In the genomic region with DNA sequence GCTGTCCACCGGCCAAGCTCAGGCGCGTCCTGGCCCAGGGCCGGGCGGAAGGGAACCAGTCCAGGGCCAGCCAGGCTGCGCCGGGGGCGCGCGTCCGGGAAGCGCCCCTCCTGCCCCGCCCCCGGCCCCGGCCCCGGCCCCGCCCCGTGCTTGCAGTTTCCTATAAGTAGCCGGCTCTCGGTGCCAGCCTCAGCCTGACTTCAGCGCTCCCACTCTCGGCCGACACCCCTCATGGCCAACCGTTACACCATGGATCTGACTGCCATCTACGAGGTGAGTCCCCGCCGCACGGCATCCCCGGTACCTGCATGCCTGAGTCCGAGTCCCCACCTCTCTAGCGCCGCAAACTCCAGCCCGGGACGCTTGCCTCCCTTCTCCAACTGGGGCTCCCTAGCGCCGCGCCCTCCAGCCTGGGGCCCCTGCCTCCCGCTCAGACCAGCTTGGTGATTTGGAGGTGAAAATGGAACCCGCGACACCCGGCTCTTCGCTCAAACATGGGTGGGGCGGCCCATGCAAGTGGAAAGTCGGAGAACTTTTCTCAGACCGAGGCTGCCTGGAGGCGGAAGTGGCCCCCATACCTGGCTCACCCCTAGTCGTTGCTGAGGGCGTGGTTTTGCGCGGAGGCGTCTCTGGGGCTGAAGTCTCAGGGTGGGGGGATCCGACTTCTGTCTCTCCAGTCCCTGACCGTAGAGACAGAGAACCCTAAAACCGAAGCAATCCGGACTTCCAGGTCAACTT, we compare ENCODE assay signal across 8 cellular contexts. TPM values are rescaled to one million over a fixed set of nuclear protein-coding genes. Genes with fewer than 3 reads are reported as not detected.
DNase-seq lines count a peak whose midpoint lies in the region; ATAC-seq and TF ChIP-seq lines count a peak whose summit lies in the region.

A gene with protein sequence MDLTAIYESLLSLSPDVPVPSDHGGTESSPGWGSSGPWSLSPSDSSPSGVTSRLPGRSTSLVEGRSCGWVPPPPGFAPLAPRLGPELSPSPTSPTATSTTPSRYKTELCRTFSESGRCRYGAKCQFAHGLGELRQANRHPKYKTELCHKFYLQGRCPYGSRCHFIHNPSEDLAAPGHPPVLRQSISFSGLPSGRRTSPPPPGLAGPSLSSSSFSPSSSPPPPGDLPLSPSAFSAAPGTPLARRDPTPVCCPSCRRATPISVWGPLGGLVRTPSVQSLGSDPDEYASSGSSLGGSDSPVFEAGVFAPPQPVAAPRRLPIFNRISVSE (plus strand): TSS at position 192 of the 738 bp plus-strand sequence. CDS start 58 bp downstream, at position 250.

- H3T11ph ChIP-seq in H9 (ENCODE audit: low read length) = no peak within 1 kb of the TSS

- H3K4me1 Mint-ChIP-seq in H9 = peaks cover 42 to 56% of the 10 kb centered on the region in 2 experiments
- peaks cover 61% of the 10 kb centered on the region for H3K4me1 Mint-ChIP-seq in dendritic cell treated with granulocyte-macrophage colony-stimulating factor and Interleukin-4, amounts not matched to agents 40 ng/mL and 50 ng/mL, for 4 days (ENCODE audit: low read depth)

- H3K79me1 ChIP-seq in H9 (ENCODE audit: insufficient read depth, low read depth, low read length, poor library complexity, severe bottlenecking) = no peaks in the 10 kb centered on the region

- H3K23ac ChIP-seq in H9 (ENCODE audit: insufficient read length, low read depth, low read length) = no peak within 1 kb of the TSS

- H3K36me3 ChIP-seq in right lobe of liver = peaks cover 0 to 11% (median 7%) of the 10 kb centered on the region in 4 donors

- H3K4me1 ChIP-seq in H9 (ENCODE audit: insufficient read depth, low read length) = peaks cover 8% of the 10 kb centered on the region; the same call in 1 of the 2 replicates
- H3K4me1 ChIP-seq in right lobe of liver = peaks cover 0 to 23% (median 11%) of the 10 kb centered on the region in 4 donors

- no peaks in the 10 kb centered on the region for H3K9me3 Mint-ChIP-seq in H9
- no peaks in the 10 kb centered on the region for H3K9me3 Mint-ChIP-seq in dendritic cell treated with granulocyte-macrophage colony-stimulating factor and Interleukin-4, amounts not matched to agents 40 ng/mL and 50 ng/mL, for 4 days

- H3K4ac ChIP-seq in H9 (ENCODE audit: low read depth, low read length) = no peak within 1 kb of the TSS

- no peak within 1 kb of the TSS for H2AFZ ChIP-seq in H9 (ENCODE audit: low read length)

- H3K23me2 ChIP-seq in H9 (ENCODE audit: insufficient read length, low read depth, low read length, poor library complexity, severe bottlenecking) = peaks cover 27% of the 10 kb centered on the region

- no peak within 1 kb of the TSS for H2BK120ac ChIP-seq in H9 (ENCODE audit: low read depth, low read length, poor library complexity, severe bottlenecking)

- H3K14ac ChIP-seq in H9 (ENCODE audit: insufficient read depth, low read length) = peak within 1 kb of the TSS; percentile 89

- H3K4me3 Mint-ChIP-seq in H9 = peak within 1 kb of the TSS; percentile 83 to 92
- peak within 1 kb of the TSS; percentile 99 for H3K4me3 Mint-ChIP-seq in dendritic cell treated with granulocyte-macrophage colony-stimulating factor and Interleukin-4, amounts not matched to agents 40 ng/mL and 50 ng/mL, for 4 days

- H3K9ac ChIP-seq in H9 (ENCODE audit: extremely low read depth, insufficient read length, low read length) = peak within 1 kb of the TSS; percentile 83

- peak within 1 kb of the TSS; percentile 67 to 98 (median 87); a peak in 6 of 7 replicates for H3K27ac Mint-ChIP-seq in H9
- peak within 1 kb of the TSS; percentile 98 for H3K27ac Mint-ChIP-seq in dendritic cell treated with granulocyte-macrophage colony-stimulating factor and Interleukin-4, amounts not matched to agents 40 ng/mL and 50 ng/mL, for 4 days

- peak; percentile 99 for TF ChIP-seq POLR2A in right lobe of liver (IDR thresholded peaks at IDR 0.05)

- TF ChIP-seq CTCF in H9 (conservative IDR thresholded peaks at IDR 0.05) (no peak), right lobe of liver (IDR thresholded peaks at IDR 0.05) (no peak)

- H4K5ac ChIP-seq in H9 (ENCODE audit: insufficient read length, low read depth, low read length) = no peak within 1 kb of the TSS

- H3K4me2 ChIP-seq in H9 (ENCODE audit: insufficient read depth, insufficient read length, low read length) = peak within 1 kb of the TSS; percentile 74

- no peak within 1 kb of the TSS for H2AK5ac ChIP-seq in H9 (ENCODE audit: insufficient read length, low read length)

- no peak within 1 kb of the TSS for H3K56ac ChIP-seq in H9 (ENCODE audit: insufficient read length, low read depth, low read length)

- intact Hi-C loops in dendritic cell treated with granulocyte-macrophage colony-stimulating factor and Interleukin-4, amounts not matched to agents 40 ng/mL and 50 ng/mL, for 4 days (cut with micrococcal nuclease) = loop anchor here (1.0 kb wide), 1 partner anchor 9 kb away; no protein-coding TSS in a partner anchor
- intact Hi-C loops in right lobe of liver (cut with DNase I) = no loop called here

- WGBS in H9 (ENCODE audit: extremely low coverage, insufficient read length, low lambda C conversion rate) = no CpG with 5 or more reads among the region's 55 CpGs
- 0% methylated on average over 23 of the region's 55 CpGs for WGBS in right lobe of liver (ENCODE audit: insufficient coverage, low coverage, low lambda C conversion rate, missing lambda C conversion rate)

- H3K27me3 Mint-ChIP-seq in H9 (ENCODE audit: low read depth) = no peaks in the 10 kb centered on the region
- no peaks in the 10 kb centered on the region for H3K27me3 Mint-ChIP-seq in dendritic cell treated with granulocyte-macrophage colony-stimulating factor and Interleukin-4, amounts not matched to agents 40 ng/mL and 50 ng/mL, for 4 days

- H3K4me3 ChIP-seq in right lobe of liver = peak within 1 kb of the TSS; percentile 84 to 99 (median 97)

- H4K20me1 ChIP-seq in H9 (ENCODE audit: control insufficient read depth, insufficient read depth, insufficient read length) = peaks cover 2% of the 10 kb centered on the region

- no peak within 1 kb of the TSS for H4K91ac ChIP-seq in H9 (ENCODE audit: insufficient read length, low read depth, low read length)

- H3K27ac ChIP-seq in H9 (ENCODE audit: insufficient read length, low read depth, low read length) (no peak within 1 kb of the TSS), right lobe of liver (peak within 1 kb of the TSS; percentile 93 to 100 (median 99))

- H3K9me3 ChIP-seq in H9 (ENCODE audit: control insufficient read depth, low read depth, low read length) (no peaks in the 10 kb centered on the region), right lobe of liver (no peaks in the 10 kb centered on the region)

- peak; percentile 56 for DNase-seq in CMK (ENCODE audit: low read depth)
- DNase-seq in H9 = peak; percentile 86
- DNase-seq in NCI-H526 (lab: John Stamatoyannopoulos, UW) = peak; percentile 63 to 91
- peak; percentile 78 to 82 for DNase-seq in activated CD4-positive, alpha-beta T cell treated with anti-CD3 and anti-CD28 coated beads, Interleukin-2, amount 50 U/mL, for 24 hours (ENCODE audit: low read depth in 1 of 2, low spot score in 1 of 2)
- DNase-seq in right lobe of liver = peak; percentile 92 to 95 (median 94)
- DNase-seq in stimulated activated CD4-positive, alpha-beta T cell treated with anti-CD3 and anti-CD28 coated beads, Interleukin-4, amount 100 ng/mL, for 4 hours = peak; percentile 82 to 89

- peaks cover 8 to 13% (median 11%) of the 10 kb centered on the region in 3 experiments for H3K36me3 Mint-ChIP-seq in H9 (ENCODE audit: insufficient read depth in 1 of 3, low read depth in 3 of 3)
- H3K36me3 Mint-ChIP-seq in dendritic cell treated with granulocyte-macrophage colony-stimulating factor and Interleukin-4, amounts not matched to agents 40 ng/mL and 50 ng/mL, for 4 days (ENCODE audit: low read depth) = peaks cover 62% of the 10 kb centered on the region

- H3K79me2 ChIP-seq in H9 (ENCODE audit: insufficient read depth, low read length) = peaks cover 3% of the 10 kb centered on the region; the same call in 1 of the 2 replicates

- H2BK15ac ChIP-seq in H9 (ENCODE audit: low read depth, low read length) = no peak within 1 kb of the TSS

- peak within 1 kb of the TSS; percentile 72 for H3K18ac ChIP-seq in H9 (ENCODE audit: insufficient read length, low read depth, low read length)

- no peak within 1 kb of the TSS for H2BK20ac ChIP-seq in H9 (ENCODE audit: low read depth, low read length, poor library complexity, severe bottlenecking)

- no peak within 1 kb of the TSS for H2BK5ac ChIP-seq in H9 (ENCODE audit: insufficient read length, low read length)

- no peak within 1 kb of the TSS for H4K8ac ChIP-seq in H9 (replicated peaks; ENCODE audit: insufficient read length, low read depth, low read length)

- H3K27me3 ChIP-seq in H9 (ENCODE audit: insufficient read depth, low read length) (no peaks in the 10 kb centered on the region), right lobe of liver (no peaks in the 10 kb centered on the region)

- ATAC-seq in right lobe of liver (peak; percentile 11 to 46 (median 42)), HG03378 (IDR thresholded peaks at IDR 0.05; ENCODE audit: unreplicated experiment) (no peak)

- no peak within 1 kb of the TSS for H2BK12ac ChIP-seq in H9 (ENCODE audit: insufficient read length, low read depth, low read length)

RNA-seq across cellular contexts. Expression of the gene that starts here (rescaled TPM):
- total RNA-seq in H9 (2021) (14.6 and 15.4 TPM in 2 replicates), right lobe of liver (100 to 1,000 TPM in 3 of 6 experiments, 10 to 100 TPM in 3; 28.3 to 156 (median 91.7) TPM)
